ENCODE assay signal across 9 cellular contexts in genomic region chr3:187025656-187026320, GRCh38.
DNase-seq lines count a peak whose midpoint lies in the region; ATAC-seq and TF ChIP-seq lines count a peak whose summit lies in the region.
"Had no signal": no experiment of that assay in that cellular context is flagged by ENCODE, and none has a peak within 500 bp of the region (broad histone marks: within the 10 kb centered on the region; RNA-seq: fewer than 3 reads in every experiment).

No MANE protein-coding gene starts in this region.

- H3K36me3 Mint-ChIP-seq in activated CD8-positive, alpha-beta T cell treated with anti-CD3 and anti-CD28 coated beads, Interleukin-2, amount 10 ng/mL, durations not matched to agents 7 days and 5 days (ENCODE audit: low read depth) = peaks cover 48% of the 10 kb centered on the region
- peaks cover 16% of the 10 kb centered on the region for H3K36me3 Mint-ChIP-seq in neural crest cell (ENCODE audit: low read depth)

- no peaks in the 10 kb centered on the region for H3K79me2 ChIP-seq in osteoblast (ENCODE audit: insufficient read depth, low read length)

- no peaks in the 10 kb centered on the region for H3K27me3 Mint-ChIP-seq in activated CD8-positive, alpha-beta T cell treated with anti-CD3 and anti-CD28 coated beads, Interleukin-2, amount 10 ng/mL, durations not matched to agents 7 days and 5 days (ENCODE audit: low read depth)
- no peaks in the 10 kb centered on the region for H3K27me3 Mint-ChIP-seq in neural crest cell (ENCODE audit: low read depth)

- H3K27me3 ChIP-seq in dorsolateral prefrontal cortex = no peaks in the 10 kb centered on the region
- no peaks in the 10 kb centered on the region for H3K27me3 ChIP-seq in osteoblast (ENCODE audit: insufficient read depth, low read length)
- H3K27me3 ChIP-seq: SJSA1 had no signal

- peak; percentile 52 for DNase-seq in activated CD8-positive, alpha-beta T cell treated with anti-CD3 and anti-CD28 coated beads, Interleukin-2, amount 10 ng/mL, durations not matched to agents 7 days and 5 days
- DNase-seq in neural crest cell (ENCODE audit: low read depth, low spot score) = no peak
- no peak for DNase-seq in NK-92 treated with Interleukin-12 subunit alpha and Interleukin-12 subunit beta, amount 100 ng/mL, for 24 hours (lab: John Stamatoyannopoulos, UW)
- DNase-seq in islet precursor cell = no peak
- no peak for DNase-seq in dorsolateral prefrontal cortex
- DNase-seq in osteoblast (ENCODE audit: insufficient read length, low spot score, missing footprints) = no peak

- no peaks in the 10 kb centered on the region for H4K20me1 ChIP-seq in osteoblast (ENCODE audit: insufficient read depth, low read length)

- H3K4me2 ChIP-seq in osteoblast (ENCODE audit: insufficient read depth, low read length) = no peak overlapping the region

- H3K27ac ChIP-seq in dorsolateral prefrontal cortex (peak overlapping the region in 28 of 59 donors; percentile 1 to 69 (median 22)), osteoblast (ENCODE audit: low read depth, low read length) (no peak overlapping the region)
- H3K27ac ChIP-seq: SJSA1 had no signal

- POLR2A ChIA-PET in activated CD8-positive, alpha-beta T cell treated with anti-CD3 and anti-CD28 coated beads, Interleukin-2, amount 10 ng/mL, durations not matched to agents 7 days and 5 days (lab: Charles Lee) = interaction anchor here (0.5 to 7.0 kb wide), 19 partner anchors 11 to 1089 kb away, joined by 3 to 69 read pairs (median 5); partner anchors contain the start of genes EIF4A2 and RPL39L

- H3K9me3 Mint-ChIP-seq in activated CD8-positive, alpha-beta T cell treated with anti-CD3 and anti-CD28 coated beads, Interleukin-2, amount 10 ng/mL, durations not matched to agents 7 days and 5 days (ENCODE audit: insufficient read depth) = no peaks in the 10 kb centered on the region
- no peaks in the 10 kb centered on the region for H3K9me3 Mint-ChIP-seq in neural crest cell

- peak; percentile 29 for ATAC-seq in GM18511 (IDR thresholded peaks at IDR 0.05; ENCODE audit: unreplicated experiment)
- ATAC-seq in HG03025 (IDR thresholded peaks at IDR 0.05; ENCODE audit: low FRiP score, unreplicated experiment) = peak; percentile 11
- peak; percentile 45 for ATAC-seq in activated CD8-positive, alpha-beta T cell treated with anti-CD3 and anti-CD28 coated beads, Interleukin-2, amount 10 ng/mL, durations not matched to agents 7 days and 5 days

- peak overlapping the region in 23 of 59 donors; percentile 0 to 49 (median 21) for H3K4me3 ChIP-seq in dorsolateral prefrontal cortex
- H3K4me3 ChIP-seq in osteoblast (ENCODE audit: insufficient read depth, low read length) = no peak overlapping the region
- H3K4me3 ChIP-seq: SJSA1 had no signal

- no peak for TF ChIP-seq CTCF in neural crest cell (conservative IDR thresholded peaks at IDR 0.05)
- no peak for TF ChIP-seq CTCF in dorsolateral prefrontal cortex (IDR thresholded peaks at IDR 0.05 in 54 of 56, conservative IDR thresholded peaks at IDR 0.05 in 2 of 56; ENCODE audit: low read depth in 1 of 56, partially characterized antibody in 56 of 56)
- no peak for TF ChIP-seq CTCF in osteoblast (IDR thresholded peaks at IDR 0.05; ENCODE audit: extremely low read depth, low read depth, low read length)

- H3K4me1 ChIP-seq in osteoblast (ENCODE audit: insufficient read depth, low read length) = no peaks in the 10 kb centered on the region
- H3K4me1 ChIP-seq: SJSA1 had no signal

- no peaks in the 10 kb centered on the region for H3K36me3 ChIP-seq in osteoblast (ENCODE audit: insufficient read depth, low read length)
- H3K36me3 ChIP-seq: SJSA1 had no signal

- H3K4me3 Mint-ChIP-seq in activated CD8-positive, alpha-beta T cell treated with anti-CD3 and anti-CD28 coated beads, Interleukin-2, amount 10 ng/mL, durations not matched to agents 7 days and 5 days = peak overlapping the region; percentile 79
- no peak overlapping the region for H3K4me3 Mint-ChIP-seq in neural crest cell

- H2AFZ ChIP-seq in osteoblast (ENCODE audit: low read length) = no peak overlapping the region

- H3K27ac Mint-ChIP-seq in activated CD8-positive, alpha-beta T cell treated with anti-CD3 and anti-CD28 coated beads, Interleukin-2, amount 10 ng/mL, durations not matched to agents 7 days and 5 days = peak overlapping the region; percentile 90
- peak overlapping the region; percentile 13 for H3K27ac Mint-ChIP-seq in neural crest cell (ENCODE audit: unreplicated experiment)

- no peaks in the 10 kb centered on the region for H3K9me3 ChIP-seq in osteoblast (ENCODE audit: low read depth, low read length)
- H3K9me3 ChIP-seq: SJSA1 had no signal

- intact Hi-C loops in dorsolateral prefrontal cortex (cut with DNase I) = no loop called here

- CTCF ChIA-PET in activated CD8-positive, alpha-beta T cell treated with anti-CD3 and anti-CD28 coated beads, Interleukin-2, amount 10 ng/mL, durations not matched to agents 7 days and 5 days (lab: Charles Lee) = interaction anchor here (0.7 to 4.0 kb wide), 16 partner anchors 9 to 176 kb away, joined by 3 to 30 read pairs (median 6); partner anchors contain the start of genes RPL39L and ST6GAL1

- peaks cover 61% of the 10 kb centered on the region for H3K4me1 Mint-ChIP-seq in activated CD8-positive, alpha-beta T cell treated with anti-CD3 and anti-CD28 coated beads, Interleukin-2, amount 10 ng/mL, durations not matched to agents 7 days and 5 days (ENCODE audit: low read depth)
- H3K4me1 Mint-ChIP-seq in neural crest cell = peaks cover 32% of the 10 kb centered on the region
